9 cellular contexts compared by ENCODE assay signal in the genomic region with DNA sequence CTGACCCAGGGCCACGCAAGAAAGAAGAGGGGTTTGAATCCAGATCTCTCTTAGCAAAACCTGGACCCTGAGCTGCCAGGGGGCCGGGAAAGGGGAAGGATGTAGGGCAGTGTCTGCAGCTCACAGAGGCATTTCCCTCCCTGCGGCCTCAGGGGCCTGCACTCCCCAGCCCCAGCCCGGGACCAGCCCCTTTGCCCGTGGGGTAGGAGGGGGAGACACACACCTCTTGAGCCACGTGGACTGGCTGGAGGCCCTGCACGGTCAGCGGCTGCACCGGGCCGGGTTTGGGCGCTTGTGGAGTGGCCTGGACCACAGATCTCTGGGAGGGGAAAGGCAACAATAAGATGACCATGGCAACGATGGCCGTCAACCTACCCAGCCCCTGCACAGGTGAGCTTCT. TPM values are rescaled to one million over a fixed set of nuclear protein-coding genes. Genes with fewer than 3 reads are reported as not detected.
A peak's percentile ranks its signal among the peaks of the same experiment; 100 is the strongest.
DNase-seq lines count a peak whose midpoint lies in the region; ATAC-seq and TF ChIP-seq lines count a peak whose summit lies in the region.
"Had no signal": no experiment of that assay in that cellular context is flagged by ENCODE, and none has a peak within 500 bp of the region (broad histone marks: within the 10 kb centered on the region; RNA-seq: fewer than 3 reads in every experiment).

No MANE protein-coding gene starts in this region.

- no peaks in the 10 kb centered on the region for H4K20me1 ChIP-seq in OCI-LY1 (ENCODE audit: insufficient read depth, low read length)

- H2BK12ac ChIP-seq in mesenchymal stem cell (ENCODE audit: low read length in 2 of 2) = peak overlapping the region in 1 of 2 experiments; percentile 53

- H3K36me3 ChIP-seq in OCI-LY1 (ENCODE audit: insufficient read depth, low read length) = peaks cover 3% of the 10 kb centered on the region; the same call in 1 of the 2 replicates
- H3K36me3 ChIP-seq in effector memory CD4-positive, alpha-beta T cell (ENCODE audit: control insufficient read depth, insufficient read depth, low read length) = peaks cover 6% of the 10 kb centered on the region
- H3K36me3 ChIP-seq in mesenchymal stem cell (ENCODE audit: control insufficient read depth in 1 of 2, insufficient read depth in 2 of 2, low read depth in 1 of 2, low read length in 2 of 2) = peaks cover 19 to 63% of the 10 kb centered on the region in 2 experiments
- H3K36me3 ChIP-seq in thymus (ENCODE audit: control insufficient read depth, insufficient read depth) = peaks cover 40% of the 10 kb centered on the region

- H2BK120ac ChIP-seq in mesenchymal stem cell (ENCODE audit: low read depth, low read length) = peak overlapping the region; percentile 74

- H3K9me3 ChIP-seq in OCI-LY1 (ENCODE audit: low read length) (no peaks in the 10 kb centered on the region), mesenchymal stem cell (ENCODE audit: control insufficient read depth, low read length) (no peaks in the 10 kb centered on the region), thymus (ENCODE audit: control insufficient read depth) (no peaks in the 10 kb centered on the region)
- H3K9me3 ChIP-seq in effector memory CD4-positive, alpha-beta T cell (ENCODE audit: control insufficient read depth, low read length) = no peaks in the 10 kb centered on the region
- H3K9me3 ChIP-seq: neutrophil had no signal

- no peaks in the 10 kb centered on the region; the same call in 1 of the 2 replicates for H3F3A ChIP-seq in OCI-LY1 (ENCODE audit: insufficient read depth, low read length)

- ATAC-seq in GM21576 (IDR thresholded peaks at IDR 0.05; ENCODE audit: unreplicated experiment) (no peak), GM21825 (IDR thresholded peaks at IDR 0.05; ENCODE audit: unreplicated experiment) (no peak)
- ATAC-seq: PC-3 had no signal

- peak overlapping the region; percentile 18; the same call in 1 of the 2 replicates for H3K9ac ChIP-seq in OCI-LY1 (ENCODE audit: low read length)
- peak overlapping the region; percentile 29 for H3K9ac ChIP-seq in mesenchymal stem cell (ENCODE audit: low read length)

- H3K4me2 ChIP-seq in OCI-LY1 (ENCODE audit: low read length) (peak overlapping the region; percentile 51), mesenchymal stem cell (ENCODE audit: low read length, poor library complexity, severe bottlenecking) (peak overlapping the region; percentile 83)

- no peak for DNase-seq in effector memory CD4-positive, alpha-beta T cell
- DNase-seq in mesenchymal stem cell (peak; percentile 19), NCI-H2227 (lab: John Stamatoyannopoulos, UW; ENCODE audit: unreplicated experiment) (no peak)
- DNase-seq: PC-3 had no signal

- H4K8ac ChIP-seq in mesenchymal stem cell (ENCODE audit: low read length) = peak overlapping the region; percentile 83

- H3K4me3 ChIP-seq in OCI-LY1 (ENCODE audit: low read depth, low read length, poor library complexity, severe bottlenecking) (peak overlapping the region; percentile 40), mesenchymal stem cell (ENCODE audit: insufficient read depth in 1 of 2, low read depth in 1 of 2, low read length in 2 of 2) (peak overlapping the region in 1 of 2 experiments; percentile 54), thymus (ENCODE audit: low read length) (peak overlapping the region; percentile 33)
- H3K4me3 ChIP-seq in effector memory CD4-positive, alpha-beta T cell (ENCODE audit: insufficient read depth, low read depth, low read length, poor library complexity, severe bottlenecking) = no peak overlapping the region

- no peak for TF ChIP-seq CTCF in OCI-LY1 (IDR thresholded peaks at IDR 0.05; ENCODE audit: low read length)

- no peak overlapping the region for H2AK5ac ChIP-seq in mesenchymal stem cell (ENCODE audit: low read length, severe bottlenecking)

- H3K23ac ChIP-seq in mesenchymal stem cell (ENCODE audit: low read length in 2 of 2) = peak overlapping the region in 1 of 2 experiments; percentile 43

- H3K9me2 ChIP-seq in OCI-LY1 (ENCODE audit: low read depth, low read length) = no peaks in the 10 kb centered on the region

- peak overlapping the region in 1 of 2 experiments; percentile 91 for H3K14ac ChIP-seq in mesenchymal stem cell (ENCODE audit: low read length in 2 of 2)

- no peak overlapping the region for H2BK5ac ChIP-seq in mesenchymal stem cell (ENCODE audit: low read depth, low read length, poor library complexity, severe bottlenecking)

- peaks cover 23% of the 10 kb centered on the region; the same call in 1 of the 2 replicates for H3K27me3 ChIP-seq in OCI-LY1 (ENCODE audit: insufficient read depth, low read length)
- no peaks in the 10 kb centered on the region for H3K27me3 ChIP-seq in effector memory CD4-positive, alpha-beta T cell (replicated peaks; ENCODE audit: control insufficient read depth, insufficient read depth, low read length, poor library complexity, severe bottlenecking)
- H3K27me3 ChIP-seq in mesenchymal stem cell (ENCODE audit: control insufficient read depth in 1 of 2, insufficient read depth in 1 of 2, low read length in 2 of 2) = peaks cover 0 to 8% of the 10 kb centered on the region in 2 experiments
- no peaks in the 10 kb centered on the region for H3K27me3 ChIP-seq in thymus (ENCODE audit: control insufficient read depth, insufficient read depth)

- H2BK15ac ChIP-seq in mesenchymal stem cell (ENCODE audit: low read depth, poor library complexity, severe bottlenecking) = peak overlapping the region; percentile 83

- H3K18ac ChIP-seq in mesenchymal stem cell (ENCODE audit: low read depth in 1 of 2, low read length in 2 of 2) = peak overlapping the region; percentile 76 to 90

- H4K91ac ChIP-seq in mesenchymal stem cell (ENCODE audit: low read length) = peak overlapping the region; percentile 43

- H3K4me1 ChIP-seq in OCI-LY1 (ENCODE audit: insufficient read depth, low read length, severe bottlenecking) (peaks cover 20% of the 10 kb centered on the region), mesenchymal stem cell (ENCODE audit: control insufficient read depth, insufficient read depth, low read depth, low read length) (peaks cover 18% of the 10 kb centered on the region), thymus (ENCODE audit: control insufficient read depth, insufficient read depth, low read length) (peaks cover 23% of the 10 kb centered on the region)
- peaks cover 26% of the 10 kb centered on the region for H3K4me1 ChIP-seq in effector memory CD4-positive, alpha-beta T cell (ENCODE audit: control insufficient read depth, insufficient read depth, low read length, poor library complexity, severe bottlenecking)

- H3K79me2 ChIP-seq in OCI-LY1 (ENCODE audit: insufficient read depth, low read length) = no peaks in the 10 kb centered on the region

- peak overlapping the region; percentile 35 to 42 for H3K4ac ChIP-seq in mesenchymal stem cell (ENCODE audit: low read depth in 1 of 2, low read length in 2 of 2)

- WGBS in mesenchymal stem cell = 27% methylated on average over 13 of the region's 13 CpGs
- WGBS in thymus = 28% methylated on average over 13 of the region's 13 CpGs

- no peak overlapping the region for H3K27ac ChIP-seq in OCI-LY1 (ENCODE audit: low read depth, low read length, poor library complexity, severe bottlenecking)
- peak overlapping the region; percentile 37 for H3K27ac ChIP-seq in effector memory CD4-positive, alpha-beta T cell (ENCODE audit: insufficient read depth, low read length, poor library complexity, severe bottlenecking)
- H3K27ac ChIP-seq in mesenchymal stem cell (ENCODE audit: low read length, poor library complexity, severe bottlenecking) = no peak overlapping the region
- H3K27ac ChIP-seq in thymus (ENCODE audit: low read depth) = peak overlapping the region; percentile 25
- H3K27ac ChIP-seq: neutrophil had no signal

- no peak overlapping the region for H2AFZ ChIP-seq in OCI-LY1 (ENCODE audit: low read length)
- H2AFZ ChIP-seq in mesenchymal stem cell (ENCODE audit: low read depth, low read length) = peak overlapping the region; percentile 73

- H3K79me1 ChIP-seq in mesenchymal stem cell (replicated peaks; ENCODE audit: low read length, poor library complexity, severe bottlenecking) = peaks cover 4% of the 10 kb centered on the region

RNA-seq across cellular contexts. Expression of gene RFX1, which starts 26.9 kb away (rescaled TPM):
- 6.8 TPM for polyA plus RNA-seq in mesenchymal stem cell (2013, experiment 1 of 2)
- 6.4 TPM for polyA plus RNA-seq in mesenchymal stem cell (2013, experiment 2 of 2)
- 5.7 TPM for polyA plus RNA-seq in thymus

RNA-seq across cellular contexts. Expression of gene DCAF15, which starts 26.9 kb away (rescaled TPM):
- polyA plus RNA-seq in mesenchymal stem cell (2013, experiment 1 of 2) = 14.8 TPM
- 14.2 TPM for polyA plus RNA-seq in mesenchymal stem cell (2013, experiment 2 of 2)
- 95.4 TPM for polyA plus RNA-seq in thymus

RNA-seq across cellular contexts. Expression of gene PODNL1, which starts 41.0 kb away (rescaled TPM):
- polyA plus RNA-seq in mesenchymal stem cell (2013, experiment 1 of 2) = 4.7 TPM
- polyA plus RNA-seq in mesenchymal stem cell (2013, experiment 2 of 2) = 3.7 TPM
- polyA plus RNA-seq in thymus = 0.94 TPM

RNA-seq across cellular contexts. Expression of gene RLN3, which starts 48.7 kb away (rescaled TPM):
- polyA plus RNA-seq in mesenchymal stem cell (2013, experiment 1 of 2) = not detected
- not detected for polyA plus RNA-seq in mesenchymal stem cell (2013, experiment 2 of 2)
- 0.18 TPM for polyA plus RNA-seq in thymus

RNA-seq across cellular contexts. Expression of gene IL27RA, which starts 52.3 kb away (rescaled TPM):
- 7.5 TPM for polyA plus RNA-seq in mesenchymal stem cell (2013, experiment 1 of 2)
- 7.9 TPM for polyA plus RNA-seq in mesenchymal stem cell (2013, experiment 2 of 2)
- 19.1 TPM for polyA plus RNA-seq in thymus

Comparison
In these comparisons a context has a peak if more than half of its experiments do, and no peak if none do; other contexts are left out.
1. H3K27ac ChIP-seq: peak in effector memory CD4-positive, alpha-beta T cell (single experiment) and thymus (single experiment); none in OCI-LY1 (single experiment) and mesenchymal stem cell (single experiment).